ENCODE assay signal across 7 cellular contexts in genomic region chr4:16248605-16249004, GRCh38.
"Had no signal": no experiment of that assay in that cellular context is flagged by ENCODE, and none has a peak within 500 bp of the region (broad histone marks: within the 10 kb centered on the region; RNA-seq: fewer than 3 reads in every experiment).

No MANE protein-coding gene starts in this region.

- H3K4me3 ChIP-seq: K562 had no signal

- H3K9ac ChIP-seq: KMS-11 had no signal

- H3K4me2 ChIP-seq: KMS-11 had no signal

- DNase-seq: IMR-90, KBM-7, KG1 had no signal

- ATAC-seq: K562 had no signal

- FAIRE-seq: HTR-8/SVneo, K562 had no signal

- H3K27ac ChIP-seq: HL-60, KMS-11 had no signal
